Comparison of ENCODE assay signal across 12 cellular contexts in genomic region chr4:26175016-26175786, GRCh38.
DNase-seq lines count a peak whose midpoint lies in the region; ATAC-seq, FAIRE-seq and TF ChIP-seq lines count a peak whose summit lies in the region.
"Had no signal": no experiment of that assay in that cellular context is flagged by ENCODE, and none has a peak within 500 bp of the region (broad histone marks: within the 10 kb centered on the region; RNA-seq: fewer than 3 reads in every experiment).

No MANE protein-coding gene starts in this region.

- no peak for TF ChIP-seq POLR2A in GM12892 (IDR thresholded peaks at IDR 0.05; ENCODE audit: low read depth, low read length)
- TF ChIP-seq POLR2A in suprapubic skin (IDR thresholded peaks at IDR 0.05) = no peak

- DNase-seq in GM12892 (ENCODE audit: insufficient read length) (no peak), memory B cell (ENCODE audit: low spot score in 2 of 2) (no peak), COLO668 (lab: John Stamatoyannopoulos, UW; ENCODE audit: unreplicated experiment) (no peak), islet precursor cell (no peak), suprapubic skin (ENCODE audit: low spot score in 2 of 2) (no peak)
- DNase-seq: DMS79 treated with DMSO at 0.1 percent for 48 hours had no signal

- ATAC-seq in GM19397 (IDR thresholded peaks at IDR 0.05; ENCODE audit: unreplicated experiment) (peak; percentile 54), HG03442 (IDR thresholded peaks at IDR 0.05; ENCODE audit: unreplicated experiment) (peak; percentile 37), memory B cell (ENCODE audit: low read depth) (peak; percentile 81), HG02981 (IDR thresholded peaks at IDR 0.05; ENCODE audit: unreplicated experiment) (no peak)

- TF ChIP-seq CTCF in suprapubic skin (IDR thresholded peaks at IDR 0.05) = no peak

- peaks cover 9% of the 10 kb centered on the region for H3K4me1 ChIP-seq in suprapubic skin
- H3K4me1 ChIP-seq: HAP-1 had no signal

- H3K27me3 ChIP-seq in suprapubic skin = no peaks in the 10 kb centered on the region

- peaks cover 3% of the 10 kb centered on the region for H3K27me3 Mint-ChIP-seq in memory B cell

- H3K4me3 ChIP-seq in suprapubic skin = no peak overlapping the region
- H3K4me3 ChIP-seq: HAP-1 had no signal

- H3K9me3 Mint-ChIP-seq in memory B cell = no peaks in the 10 kb centered on the region
- H3K9me3 Mint-ChIP-seq: central memory CD8-positive, alpha-beta T cell had no signal

- FAIRE-seq in GM12892 (lab: Jason Lieb, UNC) = peak; percentile 85

- no peak overlapping the region for H3K27ac ChIP-seq in suprapubic skin
- H3K27ac ChIP-seq: KMS-11 had no signal

- peaks cover 10% of the 10 kb centered on the region for H3K4me1 Mint-ChIP-seq in memory B cell
- H3K4me1 Mint-ChIP-seq: central memory CD8-positive, alpha-beta T cell had no signal

- H3K27ac Mint-ChIP-seq in memory B cell = peak overlapping the region; percentile 58

- no peaks in the 10 kb centered on the region for H3K36me3 Mint-ChIP-seq in memory B cell

- TF ChIP-seq EP300 in suprapubic skin (IDR thresholded peaks at IDR 0.05) = no peak

- H3K4me3 Mint-ChIP-seq in memory B cell = no peak overlapping the region
- H3K4me3 Mint-ChIP-seq: central memory CD8-positive, alpha-beta T cell had no signal

- no peaks in the 10 kb centered on the region for H3K9me3 ChIP-seq in suprapubic skin
- H3K9me3 ChIP-seq: HAP-1 had no signal

- WGBS in suprapubic skin = 72% methylated on average over 13 of the region's 13 CpGs

- H3K36me3 ChIP-seq in suprapubic skin = no peaks in the 10 kb centered on the region
- H3K36me3 ChIP-seq: HAP-1 had no signal
